Comparison of ENCODE assay signal across 26 cellular contexts in the genomic region with DNA sequence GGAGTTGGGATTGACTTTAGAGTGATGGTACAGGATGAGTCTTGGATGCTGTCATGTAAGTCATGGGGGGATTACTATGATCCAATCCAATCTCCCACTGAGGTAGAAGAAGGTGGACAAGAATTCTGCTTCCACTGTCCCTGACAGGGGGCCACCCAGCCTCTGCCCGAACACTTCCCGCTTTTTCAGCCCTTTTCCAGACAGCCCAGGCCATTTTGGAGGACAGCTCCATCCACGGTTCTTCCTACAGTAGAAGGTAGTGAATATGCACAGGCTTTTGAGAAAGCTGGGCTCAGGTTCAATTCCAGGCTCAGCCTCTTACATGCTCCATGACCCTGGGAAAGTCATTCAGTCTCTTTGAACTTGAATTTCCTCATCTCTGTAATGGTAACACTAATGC.
"Had no signal": no experiment of that assay in that cellular context is flagged by ENCODE, and none has a peak within 500 bp of the region (broad histone marks: within the 10 kb centered on the region; RNA-seq: fewer than 3 reads in every experiment).

No MANE protein-coding gene starts in this region.

- DNase-seq: hippocampal formation; kidney glomerular epithelial cell; left cardiac atrium; left lung; lower lobe of right lung; mammary epithelial cell; mesenchymal stem cell; naive B cell; natural killer cell; nephron progenitor cell; ovary; right lobe of liver; stimulated activated CD4-positive, alpha-beta T cell treated with anti-CD3 and anti-CD28 coated beads, Interleukin-1b, Interleukin-23, amount 100 ng/mL, for 48 hours; stimulated activated CD4-positive, alpha-beta T cell treated with anti-CD3 and anti-CD28 coated beads, Interleukin-2, amount 100 ng/mL, for 48 hours; stimulated activated CD4-positive, alpha-beta T cell treated with anti-CD3 and anti-CD28 coated beads, Interleukin-4, amount 100 ng/mL, for 4 hours; stimulated activated naive B cell treated with anti-CD40 and anti-IgM and Interleukin-4, amounts not matched to agents 10 μg/mL and 1 μg/mL and 100 μg/mL, for 72 hours; stimulated activated naive CD8-positive, alpha-beta T cell treated with anti-CD3 and anti-CD28 coated beads, Interleukin-15, Interleukin-2, amounts not matched to agents 100 U/mL and 50 U/mL, for 24 hours; stomach; thyroid gland; trophoblast cell; upper lobe of right lung had no signal

- H3K36me3 ChIP-seq: left lung, lower lobe of right lung, ovary, right atrium auricular region, right lobe of liver, stomach, thyroid gland, upper lobe of right lung had no signal

- H3K9me3 Mint-ChIP-seq: mesothelial cell of epicardium; natural killer cell; nephron progenitor cell; stimulated activated naive B cell treated with anti-CD40 and anti-IgM and Interleukin-4, amounts not matched to agents 10 μg/mL and 1 μg/mL and 100 μg/mL, for 72 hours had no signal

- H3K4me3 Mint-ChIP-seq: mesothelial cell of epicardium; naive B cell; natural killer cell; nephron progenitor cell; stimulated activated naive B cell treated with anti-CD40 and anti-IgM and Interleukin-4, amounts not matched to agents 10 μg/mL and 1 μg/mL and 100 μg/mL, for 72 hours had no signal

- H3K27ac ChIP-seq: left lung, lower lobe of right lung, ovary, right atrium auricular region, right lobe of liver, stomach, testis, thyroid gland, upper lobe of right lung had no signal

- H3K36me3 Mint-ChIP-seq: naive B cell; natural killer cell; stimulated activated naive B cell treated with anti-CD40 and anti-IgM and Interleukin-4, amounts not matched to agents 10 μg/mL and 1 μg/mL and 100 μg/mL, for 72 hours had no signal

- H3K27me3 Mint-ChIP-seq: naive B cell, progenitor cell of endocrine pancreas had no signal

- H3K4me1 ChIP-seq: lower lobe of right lung, right atrium auricular region, right lobe of liver, thyroid gland, upper lobe of right lung had no signal

- H3K9me3 ChIP-seq: left lung, lower lobe of right lung, ovary, right atrium auricular region, right lobe of liver, stomach, testis, thyroid gland, upper lobe of right lung had no signal

- H3K27ac Mint-ChIP-seq: mesothelial cell of epicardium; naive B cell; nephron progenitor cell; progenitor cell of endocrine pancreas; stimulated activated naive B cell treated with anti-CD40 and anti-IgM and Interleukin-4, amounts not matched to agents 10 μg/mL and 1 μg/mL and 100 μg/mL, for 72 hours had no signal

- H3K4me3 ChIP-seq: left lung, lower lobe of right lung, ovary, right atrium auricular region, right lobe of liver, smooth muscle cell, stomach, testis, thyroid gland, upper lobe of right lung had no signal

- H3K27me3 ChIP-seq: left lung, ovary, right atrium auricular region, right lobe of liver, stomach, testis, thyroid gland, upper lobe of right lung had no signal

- ATAC-seq: left cardiac atrium; left lung; lower lobe of right lung; natural killer cell; right lobe of liver; stimulated activated naive B cell treated with anti-CD40 and anti-IgM and Interleukin-4, amounts not matched to agents 10 μg/mL and 1 μg/mL and 100 μg/mL, for 72 hours; stimulated activated naive CD8-positive, alpha-beta T cell treated with anti-CD3 and anti-CD28 coated beads, Interleukin-15, Interleukin-2, amounts not matched to agents 100 U/mL and 50 U/mL, for 24 hours; upper lobe of right lung had no signal
